8 cellular contexts compared by ENCODE assay signal in the genomic region with DNA sequence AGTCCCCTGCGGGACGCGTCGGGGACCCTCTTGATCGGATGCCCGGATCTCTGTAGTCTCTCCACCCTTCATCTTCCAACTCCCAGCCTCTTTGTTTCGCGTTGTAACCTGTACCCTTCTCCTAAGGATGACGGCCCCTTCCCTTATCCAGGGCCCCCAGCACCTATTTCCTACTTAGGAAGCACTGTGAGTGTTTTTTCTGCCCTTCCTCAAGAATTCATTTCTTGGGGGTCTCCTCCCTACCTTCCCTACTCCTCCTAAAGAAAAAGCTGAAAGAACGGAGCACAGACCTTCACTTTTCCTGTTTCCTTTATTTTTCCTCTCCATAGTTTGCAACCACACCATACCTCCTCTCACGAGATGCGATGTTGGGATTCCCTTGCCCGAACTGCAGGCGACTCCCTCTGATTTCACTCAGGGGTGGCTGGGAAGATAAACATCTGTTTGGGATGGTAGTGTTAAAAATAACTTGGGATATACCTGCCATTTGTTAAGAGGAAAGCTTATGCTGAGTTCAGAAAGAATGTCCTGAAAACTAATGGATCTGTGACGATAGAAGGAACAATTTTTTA. TPM values are rescaled to one million over a fixed set of nuclear protein-coding genes. Genes with fewer than 3 reads are reported as not detected.
DNase-seq lines count a peak whose midpoint lies in the region; ATAC-seq, FAIRE-seq and TF ChIP-seq lines count a peak whose summit lies in the region.

No MANE protein-coding gene starts in this region.

- intact Hi-C loops in breast epithelium (cut with DNase I; ENCODE audit: low total_unique reads) (no loop called here), mucosa of descending colon (cut with DNase I, micrococcal nuclease) (no loop called here)

- H3K4me1 ChIP-seq in breast epithelium: peaks cover 0 to 6% of the 10 kb centered on the region in 2 donors
- peaks cover 18% of the 10 kb centered on the region for H3K4me1 ChIP-seq in mucosa of descending colon (ENCODE audit: low read depth)

- H3K27me3 ChIP-seq in HL-60 (ENCODE audit: insufficient read depth, poor library complexity, severe bottlenecking) (no peaks in the 10 kb centered on the region), breast epithelium (no peaks in the 10 kb centered on the region)

- no peak for FAIRE-seq in GM12892 (lab: Jason Lieb, UNC)

- H3K27ac ChIP-seq in HL-60 (replicated peaks): peak overlapping the region; percentile 79
- peak overlapping the region in 1 of 2 donors; percentile 51 for H3K27ac ChIP-seq in breast epithelium

- H3K4me3 ChIP-seq in HL-60 (replicated peaks; ENCODE audit: insufficient read depth, low read length): peak overlapping the region; percentile 72
- peak overlapping the region; percentile 70 to 78 (median 78) for H3K4me3 ChIP-seq in breast epithelium
- H3K4me3 ChIP-seq in mucosa of descending colon: peak overlapping the region; percentile 46

- TF ChIP-seq CTCF in HL-60 (IDR thresholded peaks at IDR 0.05; ENCODE audit: insufficient read depth, low read length) (no peak), breast epithelium (IDR thresholded peaks at IDR 0.05) (no peak), mucosa of descending colon (IDR thresholded peaks at IDR 0.05) (no peak)

- peak; percentile 43 for DNase-seq in AG08396 (ENCODE audit: low spot score)
- DNase-seq in HL-60 (ENCODE audit: low read depth in 1 of 2, low spot score in 1 of 2): no peak
- DNase-seq in breast epithelium (ENCODE audit: low spot score in 2 of 2): no peak
- DNase-seq in mucosa of descending colon: no peak
- no peak for DNase-seq in GM12892 (ENCODE audit: insufficient read length)
- no peak for DNase-seq in cerebellar nuclear complex (lab: John Stamatoyannopoulos, UW)

- H3K36me3 ChIP-seq in breast epithelium (no peaks in the 10 kb centered on the region), mucosa of descending colon (ENCODE audit: low read depth) (no peaks in the 10 kb centered on the region)

- ATAC-seq in mucosa of descending colon (peak; percentile 7), GM21619 (IDR thresholded peaks at IDR 0.05; ENCODE audit: unreplicated experiment) (no peak), HG02973 (IDR thresholded peaks at IDR 0.05; ENCODE audit: unreplicated experiment) (no peak)

- H3K9me3 ChIP-seq in breast epithelium (no peaks in the 10 kb centered on the region), mucosa of descending colon (no peaks in the 10 kb centered on the region)

- TF ChIP-seq POLR2A in breast epithelium (IDR thresholded peaks at IDR 0.05) (no peak), GM12892 (IDR thresholded peaks at IDR 0.05; ENCODE audit: low read depth, low read length) (no peak)

RNA-seq across cellular contexts. Expression of a gene that starts 0.6 kb away (rescaled TPM):
- total RNA-seq in breast epithelium (10 to 100 TPM; 14.4 to 19.0 (median 18.7) TPM), mucosa of descending colon (10 to 100 TPM; 35.4 to 62.5 (median 48.5) TPM)
- 10.2 TPM for polyA plus RNA-seq in GM12892 (2012; ENCODE audit: missing spikeins)

RNA-seq across cellular contexts. Expression of a gene that starts 0.7 kb away (rescaled TPM):
- total RNA-seq in breast epithelium: 10 to 100 TPM; 21.4 to 29.1 (median 27.5) TPM
- total RNA-seq in mucosa of descending colon: 10 to 100 TPM; 17.0 to 23.4 (median 23.0) TPM
- 26.6 TPM for polyA plus RNA-seq in GM12892 (2012; ENCODE audit: missing spikeins)

RNA-seq across cellular contexts. Expression of a gene that starts 56.5 kb away (rescaled TPM):
- total RNA-seq in breast epithelium (10 to 100 TPM; 75.2 to 90.6 (median 84.9) TPM), mucosa of descending colon (10 to 100 TPM; 73.8 to 88.1 (median 79.2) TPM)
- 74.4 TPM for polyA plus RNA-seq in GM12892 (2012; ENCODE audit: missing spikeins)

RNA-seq across cellular contexts. Expression of a gene that starts 56.8 kb away (rescaled TPM):
- total RNA-seq in breast epithelium (10 to 100 TPM; 13.1 to 23.3 (median 16.6) TPM), mucosa of descending colon (10 to 100 TPM; 24.3 to 36.9 (median 31.4) TPM)
- polyA plus RNA-seq in GM12892 (2012; ENCODE audit: missing spikeins): 30.1 TPM
